In the genomic region with DNA sequence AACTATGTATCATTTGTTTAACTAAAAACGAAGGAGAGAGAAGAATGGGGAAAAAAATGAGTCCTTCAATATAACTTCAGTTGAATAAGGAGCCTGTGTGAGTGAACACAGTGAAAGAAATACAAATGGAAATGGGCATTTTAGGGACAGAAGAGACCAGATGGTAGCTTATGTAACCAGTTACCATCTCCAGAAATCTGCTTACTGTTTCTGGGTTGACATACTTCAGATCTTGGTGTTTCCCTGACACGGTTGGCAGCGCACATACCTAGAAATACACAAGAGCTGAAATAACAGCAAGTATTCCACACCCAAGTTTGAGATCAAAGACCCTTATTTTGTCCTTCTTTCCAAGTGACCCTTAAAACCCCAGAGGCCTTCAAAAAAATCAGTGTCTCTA, we compare ENCODE assay signal across 22 cellular contexts.
"Had no signal": no experiment of that assay in that cellular context is flagged by ENCODE, and none has a peak within 500 bp of the region (broad histone marks: within the 10 kb centered on the region; RNA-seq: fewer than 3 reads in every experiment).

No MANE protein-coding gene starts in this region.

- DNase-seq: activated CD4-positive, alpha-beta memory T cell treated with anti-CD3 and anti-CD28 coated beads for 36 hours; activated CD4-positive, alpha-beta T cell treated with anti-CD3 and anti-CD28 coated beads for 36 hours; activated CD4-positive, alpha-beta T cell treated with anti-CD3 and anti-CD28 coated beads, Interleukin-2, amount 10 ng/mL, durations not matched to agents 24 days and 14 days; activated CD4-positive, CD25-positive, alpha-beta regulatory T cell; activated CD4-positive, CD25-positive, alpha-beta regulatory T cell treated with anti-CD3 and anti-CD28 coated beads, Interleukin-2, amount 50 U/mL, for 72 hours; activated CD8-positive, alpha-beta memory T cell treated with anti-CD3 and anti-CD28 coated beads, Interleukin-2, amount 10 ng/mL, durations not matched to agents 7 days and 5 days; activated CD8-positive, alpha-beta memory T cell treated with anti-CD3 and anti-CD28 coated beads, Interleukin-2, amount 50 U/mL, for 4 hours; activated CD8-positive, alpha-beta T cell treated with anti-CD3 and anti-CD28 coated beads, Interleukin-2, amount 10 ng/mL, durations not matched to agents 7 days and 5 days; activated effector memory CD4-positive, alpha-beta T cell treated with anti-CD3 and anti-CD28 coated beads, Interleukin-2, amount 50 U/mL, for 16 hours; activated naive CD4-positive, alpha-beta T cell treated with anti-CD3 and anti-CD28 coated beads for 36 hours; activated naive CD8-positive, alpha-beta T cell treated with anti-CD3 and anti-CD28 coated beads for 36 hours; activated naive CD8-positive, alpha-beta T cell treated with anti-CD3 and anti-CD28 coated beads, Interleukin-2, amount 50 U/mL, for 24 hours; activated T-cell treated with anti-CD3 and anti-CD28 coated beads, Interleukin-2, amount 50 U/mL, for 1 hour; activated T-cell treated with anti-CD3 and anti-CD28 coated beads, Interleukin-2, amount 50 U/mL, for 48 hours; amygdala; aorta; body of pancreas; effector CD8-positive, alpha-beta T cell; esophagus squamous epithelium; foreskin melanocyte; T-helper 2 cell had no signal

- ATAC-seq: activated CD4-positive, alpha-beta T cell treated with anti-CD3 and anti-CD28 coated beads for 36 hours; activated CD8-positive, alpha-beta memory T cell treated with anti-CD3 and anti-CD28 coated beads, Interleukin-2, amount 10 ng/mL, durations not matched to agents 7 days and 5 days; activated CD8-positive, alpha-beta T cell treated with anti-CD3 and anti-CD28 coated beads, Interleukin-2, amount 10 ng/mL, durations not matched to agents 7 days and 5 days; activated naive CD8-positive, alpha-beta T cell treated with anti-CD3 and anti-CD28 coated beads, Interleukin-2, amount 50 U/mL, for 24 hours; body of pancreas; gastroesophageal sphincter had no signal
